ENCODE assay signal across 15 cellular contexts in genomic region chr17:44941712-44942331, GRCh38. TPM values are rescaled to one million over a fixed set of nuclear protein-coding genes. Genes with fewer than 3 reads are reported as not detected.
DNase-seq lines count a peak whose midpoint lies in the region; ATAC-seq and TF ChIP-seq lines count a peak whose summit lies in the region.
"Had no signal": no experiment of that assay in that cellular context is flagged by ENCODE, and none has a peak within 500 bp of the region (broad histone marks: within the 10 kb centered on the region; RNA-seq: fewer than 3 reads in every experiment).

No MANE protein-coding gene starts in this region.

- H3K79me2 ChIP-seq in GM23338 (replicated peaks; ENCODE audit: insufficient read depth): peaks cover 95% of the 10 kb centered on the region
- H3K79me2 ChIP-seq: parathyroid adenoma had no signal

- intact Hi-C loops in activated T-helper 1 cell treated with anti-CD3 and anti-CD28 coated beads, Interleukin-12 subunit alpha, Interleukin-12 subunit beta, Interleukin-2, Interleukin-4 antibody, amounts not matched to agents 30 ng/mL and 10 ng/mL and 1 ng/mL, durations not matched to agents 14 hours and 24 hours and 36 hours (cut with micrococcal nuclease): loop anchor here (10.0 kb wide), 1 partner anchor 167 kb away; no protein-coding TSS in a partner anchor
- intact Hi-C loops in left colon (cut with DNase I, micrococcal nuclease): no loop called here

- H3K27ac ChIP-seq in GM23338 (ENCODE audit: low read depth): peak overlapping the region; percentile 58; the same call in 1 of the 2 replicates
- H3K27ac ChIP-seq in Peyer's patch: no peak overlapping the region
- H3K27ac ChIP-seq: parathyroid adenoma, stomach had no signal

- no peak for TF ChIP-seq POLR2A in Peyer's patch (IDR thresholded peaks at IDR 0.05)

- H3K27me3 ChIP-seq in BJ (ENCODE audit: control insufficient read depth, insufficient read depth, low read length) (no peaks in the 10 kb centered on the region), GM23338 (ENCODE audit: insufficient read depth) (no peaks in the 10 kb centered on the region), Peyer's patch (no peaks in the 10 kb centered on the region)

- ATAC-seq in GM23338 (peak; percentile 41), left colon (peak; percentile 64)

- no peak overlapping the region for H3K4me2 ChIP-seq in GM23338

- H3K9me3 Mint-ChIP-seq in GM23338: no peaks in the 10 kb centered on the region
- H3K9me3 Mint-ChIP-seq in activated T-helper 1 cell treated with anti-CD3 and anti-CD28 coated beads, Interleukin-12 subunit alpha, Interleukin-12 subunit beta, Interleukin-2, Interleukin-4 antibody, amounts not matched to agents 30 ng/mL and 10 ng/mL and 1 ng/mL, durations not matched to agents 14 hours and 24 hours and 36 hours: no peaks in the 10 kb centered on the region
- H3K9me3 Mint-ChIP-seq: activated B cell treated with CpG ODN at 0.5 μM for 24 hours had no signal

- H3K4me1 ChIP-seq in GM23338 (ENCODE audit: insufficient read depth): peaks cover 12% of the 10 kb centered on the region
- no peaks in the 10 kb centered on the region for H3K4me1 ChIP-seq in Peyer's patch
- H3K4me1 ChIP-seq: parathyroid adenoma had no signal

- CTCF ChIA-PET in BJ (lab: Yijun Ruan, JAX): interaction anchor here (0.8 to 4.7 kb wide), 5 partner anchors 22 to 194 kb away, joined by 3 to 30 read pairs (median 4); partner anchors contain the start of gene ACBD4

- DNase-seq in BJ (ENCODE audit: low read depth) (no peak), GM23338 (ENCODE audit: low spot score) (no peak), left colon (no peak), Peyer's patch (no peak)
- no peak for DNase-seq in activated T-helper 1 cell treated with anti-CD3 and anti-CD28 coated beads, Interleukin-12 subunit alpha, Interleukin-12 subunit beta, Interleukin-2, Interleukin-4 antibody, amounts not matched to agents 30 ng/mL and 10 ng/mL and 1 ng/mL, durations not matched to agents 14 hours and 24 hours and 36 hours (ENCODE audit: low spot score)
- no peak for DNase-seq in stimulated activated CD8-positive, alpha-beta memory T cell treated with anti-CD3 and anti-CD28 coated beads, Interleukin-4, amount 100 ng/mL, for 48 hours
- no peak for DNase-seq in stimulated activated naive CD4-positive, alpha-beta T cell treated with Interleukin-2 at 50 U/mL for 16 hours (lab: John Stamatoyannopoulos, UW)
- DNase-seq in effector CD4-positive, alpha-beta T cell: no peak
- DNase-seq: activated B cell treated with CpG ODN at 0.5 μM for 24 hours; activated naive CD4-positive, alpha-beta T cell treated with Interleukin-2 at 50 U/mL for 16 hours; Calu3; cortex of kidney; stimulated activated CD4-positive, alpha-beta T cell treated with anti-CD3 and anti-CD28 coated beads, Interleukin-2, amount 100 ng/mL, for 24 hours; stomach had no signal

- H3K36me3 Mint-ChIP-seq in GM23338 (ENCODE audit: low read depth): peaks cover 62% of the 10 kb centered on the region
- H3K36me3 Mint-ChIP-seq in activated T-helper 1 cell treated with anti-CD3 and anti-CD28 coated beads, Interleukin-12 subunit alpha, Interleukin-12 subunit beta, Interleukin-2, Interleukin-4 antibody, amounts not matched to agents 30 ng/mL and 10 ng/mL and 1 ng/mL, durations not matched to agents 14 hours and 24 hours and 36 hours (ENCODE audit: low read depth): peaks cover 19% of the 10 kb centered on the region

- no peaks in the 10 kb centered on the region for H3K9me2 ChIP-seq in GM23338 (ENCODE audit: insufficient read depth)

- H3K27ac Mint-ChIP-seq in GM23338: no peak overlapping the region; the same call in 1 of the 2 replicates
- peak overlapping the region; percentile 73 for H3K27ac Mint-ChIP-seq in activated T-helper 1 cell treated with anti-CD3 and anti-CD28 coated beads, Interleukin-12 subunit alpha, Interleukin-12 subunit beta, Interleukin-2, Interleukin-4 antibody, amounts not matched to agents 30 ng/mL and 10 ng/mL and 1 ng/mL, durations not matched to agents 14 hours and 24 hours and 36 hours
- H3K27ac Mint-ChIP-seq: activated B cell treated with CpG ODN at 0.5 μM for 24 hours had no signal

- H4K20me1 ChIP-seq in GM23338 (replicated peaks; ENCODE audit: insufficient read depth): peaks cover 47% of the 10 kb centered on the region

- H3K4me3 Mint-ChIP-seq in GM23338: no peak overlapping the region
- H3K4me3 Mint-ChIP-seq in activated T-helper 1 cell treated with anti-CD3 and anti-CD28 coated beads, Interleukin-12 subunit alpha, Interleukin-12 subunit beta, Interleukin-2, Interleukin-4 antibody, amounts not matched to agents 30 ng/mL and 10 ng/mL and 1 ng/mL, durations not matched to agents 14 hours and 24 hours and 36 hours: peak overlapping the region; percentile 9
- H3K4me3 Mint-ChIP-seq: activated B cell treated with CpG ODN at 0.5 μM for 24 hours had no signal

- H2AFZ ChIP-seq in GM23338: no peak overlapping the region
- H2AFZ ChIP-seq: parathyroid adenoma had no signal

- H3K4me3 ChIP-seq in BJ (ENCODE audit: low read depth, low read length) (no peak overlapping the region), GM23338 (no peak overlapping the region), Peyer's patch (no peak overlapping the region)
- H3K4me3 ChIP-seq: stomach had no signal

- H3F3A ChIP-seq in GM23338 (replicated peaks; ENCODE audit: low read depth): no peaks in the 10 kb centered on the region; the same call in 1 of the 2 replicates

- TF ChIP-seq CTCF in BJ (IDR thresholded peaks at IDR 0.05; ENCODE audit: insufficient read depth, low read depth, low read length) (0 out of 2 replicates have a peak, but pooled peaks have one; percentile 3), GM23338 (conservative IDR thresholded peaks at IDR 0.05; ENCODE audit: low read depth in 2 of 2) (no peak), Peyer's patch (IDR thresholded peaks at IDR 0.05) (no peak)

- H3K36me3 ChIP-seq in BJ (ENCODE audit: control insufficient read depth, insufficient read depth, low read length) (no peaks in the 10 kb centered on the region), GM23338 (ENCODE audit: insufficient read depth) (peaks cover 20% of the 10 kb centered on the region), Peyer's patch (no peaks in the 10 kb centered on the region)
- H3K36me3 ChIP-seq: stomach had no signal

- H3K4me1 Mint-ChIP-seq in GM23338: peaks cover 21% of the 10 kb centered on the region
- peaks cover 41% of the 10 kb centered on the region for H3K4me1 Mint-ChIP-seq in activated T-helper 1 cell treated with anti-CD3 and anti-CD28 coated beads, Interleukin-12 subunit alpha, Interleukin-12 subunit beta, Interleukin-2, Interleukin-4 antibody, amounts not matched to agents 30 ng/mL and 10 ng/mL and 1 ng/mL, durations not matched to agents 14 hours and 24 hours and 36 hours (ENCODE audit: low read depth)

- POLR2A ChIA-PET in BJ (lab: Charles Lee): no interaction called here

- H3K27me3 Mint-ChIP-seq in GM23338 (ENCODE audit: insufficient read depth, low read depth, poor library complexity): peaks cover 5% of the 10 kb centered on the region
- no peaks in the 10 kb centered on the region for H3K27me3 Mint-ChIP-seq in activated T-helper 1 cell treated with anti-CD3 and anti-CD28 coated beads, Interleukin-12 subunit alpha, Interleukin-12 subunit beta, Interleukin-2, Interleukin-4 antibody, amounts not matched to agents 30 ng/mL and 10 ng/mL and 1 ng/mL, durations not matched to agents 14 hours and 24 hours and 36 hours (ENCODE audit: insufficient read depth)

- no peaks in the 10 kb centered on the region for H3K9me3 ChIP-seq in Peyer's patch
- H3K9me3 ChIP-seq: stomach had no signal

TF ChIP-seq in GM23338, 12 proteins besides CTCF, POLR2A, EP300 and RAD21 (continues in another document):
- TF ChIP-seq ZNF114 (CRISPR knock-in tag; IDR thresholded peaks at IDR 0.05) (no peak), STAT1 (IDR thresholded peaks at IDR 0.05; ENCODE audit: unreplicated experiment) (no peak)

RNA-seq across cellular contexts. Expression of gene KIF18B, which starts 5.8 kb away (rescaled TPM):
- polyA plus RNA-seq in BJ (2011; rRNA removed) (5.5 and 10.6 TPM in 2 replicates), GM23338 (2016; fragmentation: Nextera tagmentation; extraction: Ambion mirVana) (13.5 and 14.1 TPM in 2 replicates)
- 21.8 and 25.9 TPM in 2 replicates for polyA minus RNA-seq in BJ (2011; rRNA and poly(A)+ RNA removed)
- total RNA-seq in GM23338 (2014; rRNA removed; shearing (Covaris generic)): 27.1 and 28.4 TPM in 2 replicates
- 41.4 and 42.8 TPM in 2 replicates for total RNA-seq in activated T-helper 1 cell treated with anti-CD3 and anti-CD28 coated beads, Interleukin-12 subunit alpha, Interleukin-12 subunit beta, Interleukin-2, Interleukin-4 antibody, amounts not matched to agents 30 ng/mL and 10 ng/mL and 1 ng/mL, durations not matched to agents 14 hours and 24 hours and 36 hours
- total RNA-seq in left colon (1 to 10 TPM; 3.0 to 8.8 TPM), Peyer's patch (10 to 100 TPM in 1 of 4 donors, 1 to 10 TPM in 3; 3.4 to 40.4 (median 6.8) TPM)

RNA-seq across cellular contexts. Expression of gene C1QL1, which starts 26.3 kb away (rescaled TPM):
- polyA plus RNA-seq in BJ (2011; rRNA removed) (0.39 and 0.50 TPM in 2 replicates), GM23338 (2016; fragmentation: Nextera tagmentation; extraction: Ambion mirVana) (4.3 and 6.8 TPM in 2 replicates)
- polyA minus RNA-seq in BJ (2011; rRNA and poly(A)+ RNA removed): 0.15 TPM in 1 of 2 replicates, not detected in the other
- 4.9 and 14.4 TPM in 2 replicates for total RNA-seq in GM23338 (2014; rRNA removed; shearing (Covaris generic))
- total RNA-seq in activated T-helper 1 cell treated with anti-CD3 and anti-CD28 coated beads, Interleukin-12 subunit alpha, Interleukin-12 subunit beta, Interleukin-2, Interleukin-4 antibody, amounts not matched to agents 30 ng/mL and 10 ng/mL and 1 ng/mL, durations not matched to agents 14 hours and 24 hours and 36 hours: 0.39 and 0.54 TPM in 2 replicates
- total RNA-seq in left colon (1 to 10 TPM in 1 of 2 donors, under 1 TPM in 1; 0.58 to 3.1 TPM), Peyer's patch (1 to 10 TPM in 1 of 4 donors, under 1 TPM in 1, not detected in 2; 0.67 to 3.3 TPM)
- total RNA-seq: activated B cell treated with CpG ODN at 0.5 μM for 24 hours had no signal

RNA-seq across cellular contexts. Expression of gene GFAP, which starts 26.5 kb away (rescaled TPM):
- polyA plus RNA-seq in BJ (2011; rRNA removed) (0.13 and 0.23 TPM in 2 replicates), GM23338 (2016; fragmentation: Nextera tagmentation; extraction: Ambion mirVana) (0.15 and 0.73 TPM in 2 replicates)
- 0.09 and 0.10 TPM in 2 replicates for polyA minus RNA-seq in BJ (2011; rRNA and poly(A)+ RNA removed)
- 4.0 and 5.1 TPM in 2 replicates for total RNA-seq in GM23338 (2014; rRNA removed; shearing (Covaris generic))
- total RNA-seq in activated T-helper 1 cell treated with anti-CD3 and anti-CD28 coated beads, Interleukin-12 subunit alpha, Interleukin-12 subunit beta, Interleukin-2, Interleukin-4 antibody, amounts not matched to agents 30 ng/mL and 10 ng/mL and 1 ng/mL, durations not matched to agents 14 hours and 24 hours and 36 hours: not detected in 2 replicates
- total RNA-seq in left colon (under 1 TPM; 0.11 to 0.37 TPM), Peyer's patch (not detected)
- total RNA-seq: activated B cell treated with CpG ODN at 0.5 μM for 24 hours, Calu3 had no signal

RNA-seq across cellular contexts. Expression of gene EFTUD2, which starts 42.6 kb away (rescaled TPM):
- 72.0 and 121 TPM in 2 replicates for polyA plus RNA-seq in BJ (2011; rRNA removed)
- 88.1 and 105 TPM in 2 replicates for polyA minus RNA-seq in BJ (2011; rRNA and poly(A)+ RNA removed)
- total RNA-seq in GM23338 (2014; rRNA removed; shearing (Covaris generic)): 196 and 203 TPM in 2 replicates
- polyA plus RNA-seq in GM23338 (2016; fragmentation: Nextera tagmentation; extraction: Ambion mirVana): 52.5 and 61.6 TPM in 2 replicates
- 206 and 219 TPM in 2 replicates for total RNA-seq in activated T-helper 1 cell treated with anti-CD3 and anti-CD28 coated beads, Interleukin-12 subunit alpha, Interleukin-12 subunit beta, Interleukin-2, Interleukin-4 antibody, amounts not matched to agents 30 ng/mL and 10 ng/mL and 1 ng/mL, durations not matched to agents 14 hours and 24 hours and 36 hours
- total RNA-seq in left colon: 10 to 100 TPM; 72.6 to 77.5 TPM
- total RNA-seq in Peyer's patch: 100 to 1,000 TPM in 1 of 4 donors, 10 to 100 TPM in 3; 43.3 to 176 (median 69.8) TPM
